15 cellular contexts compared by ENCODE assay signal in the genomic region with DNA sequence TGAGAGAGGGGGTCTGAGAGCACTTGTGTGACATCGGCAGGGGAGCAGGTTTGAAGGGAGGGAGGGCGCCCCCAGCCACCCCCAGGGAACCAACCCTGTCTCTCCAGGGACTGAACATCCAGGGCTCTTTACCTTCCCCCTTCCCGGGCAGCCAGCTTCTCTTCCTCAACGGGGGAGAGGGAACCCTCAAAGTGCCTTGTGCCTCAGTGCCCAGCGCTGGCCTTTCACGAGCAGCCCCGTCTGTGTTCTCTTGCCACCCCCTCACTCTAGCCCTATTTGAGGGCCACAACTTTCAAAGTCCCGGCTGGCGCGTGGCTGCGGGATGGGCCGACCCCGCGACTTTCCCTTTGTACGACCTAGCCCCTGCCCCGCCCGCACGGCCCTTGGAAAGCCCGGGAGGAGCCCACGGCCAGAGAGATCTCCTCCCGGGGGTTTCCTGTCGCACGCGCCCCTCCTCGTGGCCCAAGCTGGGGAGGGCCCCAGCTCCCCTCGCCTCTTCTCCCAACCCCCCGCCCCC. TPM values are rescaled to one million over a fixed set of nuclear protein-coding genes. Genes with fewer than 3 reads are reported as not detected.
DNase-seq lines count a peak whose midpoint lies in the region; ATAC-seq lines count a peak whose summit lies in the region.
"Had no signal": no experiment of that assay in that cellular context is flagged by ENCODE, and none has a peak within 500 bp of the region (broad histone marks: within the 10 kb centered on the region; RNA-seq: fewer than 3 reads in every experiment).

No MANE protein-coding gene starts in this region.

- no peaks in the 10 kb centered on the region for H3K9me3 Mint-ChIP-seq in dendritic cell treated with granulocyte-macrophage colony-stimulating factor and Interleukin-4, amounts not matched to agents 40 ng/mL and 50 ng/mL, for 4 days
- H3K9me3 Mint-ChIP-seq: activated CD4-positive, alpha-beta T cell treated with anti-CD3 and anti-CD28 coated beads, Interleukin-2, amount 10 ng/mL, durations not matched to agents 7 days and 5 days; activated naive CD8-positive, alpha-beta T cell treated with anti-CD3 and anti-CD28 coated beads for 36 hours; CD8-positive, alpha-beta T cell had no signal

- H3K27ac ChIP-seq in BLaER1 treated with 17β-estradiol and CSF1 and Interleukin-3, amounts not matched to agents 10 nM and 100 nM: no peak overlapping the region
- H3K27ac ChIP-seq in HUES6 (ENCODE audit: low read depth, low read length) (no peak overlapping the region), neuronal stem cell (replicated peaks; ENCODE audit: low read length) (no peak overlapping the region)
- H3K27ac ChIP-seq: neutrophil had no signal

- H2AK5ac ChIP-seq in neuronal stem cell (ENCODE audit: low read depth, low read length): no peak overlapping the region

- peak overlapping the region; percentile 30 for H3K18ac ChIP-seq in neuronal stem cell (ENCODE audit: low read length)

- H3K4ac ChIP-seq in neuronal stem cell (ENCODE audit: low read length): no peak overlapping the region

- H4K8ac ChIP-seq in neuronal stem cell (ENCODE audit: low read depth, low read length): no peak overlapping the region

- H2BK12ac ChIP-seq in neuronal stem cell (ENCODE audit: low read length): no peak overlapping the region

- intact Hi-C loops in dendritic cell treated with granulocyte-macrophage colony-stimulating factor and Interleukin-4, amounts not matched to agents 40 ng/mL and 50 ng/mL, for 4 days (cut with micrococcal nuclease): loop anchor here (5.0 kb wide), 1 partner anchor 52 kb away; no protein-coding TSS in a partner anchor

- H3K27me3 Mint-ChIP-seq in dendritic cell treated with granulocyte-macrophage colony-stimulating factor and Interleukin-4, amounts not matched to agents 40 ng/mL and 50 ng/mL, for 4 days: peaks cover 63% of the 10 kb centered on the region

- H2AFZ ChIP-seq in neuronal stem cell (ENCODE audit: low read length): peak overlapping the region; percentile 85

- no peak overlapping the region for H2BK120ac ChIP-seq in neuronal stem cell (ENCODE audit: low read depth, low read length)

- no peak overlapping the region for H3K27ac Mint-ChIP-seq in dendritic cell treated with granulocyte-macrophage colony-stimulating factor and Interleukin-4, amounts not matched to agents 40 ng/mL and 50 ng/mL, for 4 days
- H3K27ac Mint-ChIP-seq: activated CD4-positive, alpha-beta T cell treated with anti-CD3 and anti-CD28 coated beads, Interleukin-2, amount 10 ng/mL, durations not matched to agents 7 days and 5 days; activated naive CD8-positive, alpha-beta T cell treated with anti-CD3 and anti-CD28 coated beads for 36 hours; CD8-positive, alpha-beta T cell had no signal

- H3K36me3 ChIP-seq in BLaER1 treated with 17β-estradiol and CSF1 and Interleukin-3, amounts not matched to agents 10 nM and 100 nM: no peaks in the 10 kb centered on the region
- H3K36me3 ChIP-seq in HUES6 (ENCODE audit: control insufficient read depth, insufficient read depth, low read length) (no peaks in the 10 kb centered on the region), neuronal stem cell (replicated peaks in 1 of 2; ENCODE audit: control insufficient read depth in 2 of 2, insufficient read depth in 2 of 2, low read length in 2 of 2) (no peaks in the 10 kb centered on the region)
- H3K36me3 ChIP-seq: neutrophil had no signal

- H3K4me1 Mint-ChIP-seq in dendritic cell treated with granulocyte-macrophage colony-stimulating factor and Interleukin-4, amounts not matched to agents 40 ng/mL and 50 ng/mL, for 4 days (ENCODE audit: low read depth): peaks cover 77% of the 10 kb centered on the region

- peaks cover 5% of the 10 kb centered on the region for H3K36me3 Mint-ChIP-seq in dendritic cell treated with granulocyte-macrophage colony-stimulating factor and Interleukin-4, amounts not matched to agents 40 ng/mL and 50 ng/mL, for 4 days (ENCODE audit: low read depth)
- H3K36me3 Mint-ChIP-seq: activated naive CD8-positive, alpha-beta T cell treated with anti-CD3 and anti-CD28 coated beads for 36 hours; CD8-positive, alpha-beta T cell had no signal

- H3K4me3 ChIP-seq in BLaER1 treated with 17β-estradiol and CSF1 and Interleukin-3, amounts not matched to agents 10 nM and 100 nM: peak overlapping the region; percentile 48 to 68 (median 56); a peak in 19 of 20 replicates
- H3K4me3 ChIP-seq in HUES6 (ENCODE audit: low read depth, low read length) (peak overlapping the region; percentile 70), neuronal stem cell (ENCODE audit: low read length in 2 of 2) (no peak overlapping the region)

- H4K20me1 ChIP-seq in BLaER1 treated with 17β-estradiol and CSF1 and Interleukin-3, amounts not matched to agents 10 nM and 100 nM: peaks cover 0 to 49% (median 29%) of the 10 kb centered on the region in 11 experiments; a peak in 16 of 22 replicates

- H3K9me3 ChIP-seq in BLaER1 treated with 17β-estradiol and CSF1 and Interleukin-3, amounts not matched to agents 10 nM and 100 nM (replicated peaks in 1 of 11): no peaks in the 10 kb centered on the region
- no peaks in the 10 kb centered on the region for H3K9me3 ChIP-seq in HUES6 (ENCODE audit: control insufficient read depth, insufficient read depth, low read depth, low read length)
- no peaks in the 10 kb centered on the region for H3K9me3 ChIP-seq in neuronal stem cell (replicated peaks in 1 of 2; ENCODE audit: control insufficient read depth in 2 of 2, insufficient read depth in 1 of 2, low read depth in 1 of 2, low read length in 2 of 2)
- H3K9me3 ChIP-seq: neutrophil had no signal

- H3K23ac ChIP-seq in neuronal stem cell (ENCODE audit: low read depth, low read length, poor library complexity): no peak overlapping the region

- no peak for DNase-seq in neuronal stem cell (ENCODE audit: low spot score)
- DNase-seq: NCI-H2029; NK-92 treated with Interleukin-12 subunit alpha and Interleukin-12 subunit beta, amount 100 ng/mL, for 24 hours; SHP77 treated with DMSO at 0.1 percent for 48 hours had no signal

- peaks cover 74 to 97% (median 87%) of the 10 kb centered on the region in 10 experiments for H3K4me1 ChIP-seq in BLaER1 treated with 17β-estradiol and CSF1 and Interleukin-3, amounts not matched to agents 10 nM and 100 nM
- H3K4me1 ChIP-seq in HUES6 (ENCODE audit: control insufficient read depth, insufficient read depth, low read length) (peaks cover 24% of the 10 kb centered on the region; the same call in 1 of the 2 replicates), neuronal stem cell (ENCODE audit: control insufficient read depth in 2 of 2, insufficient read depth in 1 of 2, low read depth in 1 of 2, low read length in 2 of 2) (peaks cover 15 to 22% of the 10 kb centered on the region in 2 donors)

- no peaks in the 10 kb centered on the region for H3K79me1 ChIP-seq in neuronal stem cell (ENCODE audit: low read depth, low read length)

- no peak overlapping the region for H2BK15ac ChIP-seq in neuronal stem cell (ENCODE audit: low read length)

- H4K91ac ChIP-seq in neuronal stem cell (ENCODE audit: low read depth, low read length, poor library complexity): no peak overlapping the region

- peaks cover 32 to 47% (median 42%) of the 10 kb centered on the region in 11 experiments for H3K27me3 ChIP-seq in BLaER1 treated with 17β-estradiol and CSF1 and Interleukin-3, amounts not matched to agents 10 nM and 100 nM
- H3K27me3 ChIP-seq in HUES6 (ENCODE audit: control insufficient read depth, insufficient read depth, low read length) (peaks cover 76% of the 10 kb centered on the region), neuronal stem cell (ENCODE audit: control insufficient read depth in 3 of 3, insufficient read depth in 3 of 3, low read depth in 1 of 3, low read length in 3 of 3) (peaks cover 2 to 78% (median 39%) of the 10 kb centered on the region in 3 experiments)

- no peak for ATAC-seq in HG02678 (IDR thresholded peaks at IDR 0.05; ENCODE audit: unreplicated experiment)
- no peak for ATAC-seq in HG03565 (IDR thresholded peaks at IDR 0.05; ENCODE audit: unreplicated experiment)
- no peak for ATAC-seq in HG03439 (IDR thresholded peaks at IDR 0.05; ENCODE audit: unreplicated experiment)

- no CpG with 5 or more reads among the region's 27 CpGs for WGBS in neuronal stem cell (ENCODE audit: extremely low coverage in 2 of 2, insufficient read length in 2 of 2, insufficient replicate concordance in 1 of 2), 2 donors

- H3K4me3 Mint-ChIP-seq in dendritic cell treated with granulocyte-macrophage colony-stimulating factor and Interleukin-4, amounts not matched to agents 40 ng/mL and 50 ng/mL, for 4 days: peak overlapping the region; percentile 27
- H3K4me3 Mint-ChIP-seq: activated CD4-positive, alpha-beta T cell treated with anti-CD3 and anti-CD28 coated beads, Interleukin-2, amount 10 ng/mL, durations not matched to agents 7 days and 5 days; activated naive CD8-positive, alpha-beta T cell treated with anti-CD3 and anti-CD28 coated beads for 36 hours; CD8-positive, alpha-beta T cell had no signal

- H3K4me2 ChIP-seq in BLaER1 treated with 17β-estradiol and CSF1 and Interleukin-3, amounts not matched to agents 10 nM and 100 nM: peak overlapping the region; percentile 93 to 100 (median 98)
- peak overlapping the region; percentile 67 for H3K4me2 ChIP-seq in neuronal stem cell (ENCODE audit: insufficient read depth, low read length, poor library complexity, severe bottlenecking)

- H3K9ac ChIP-seq in BLaER1 treated with 17β-estradiol and CSF1 and Interleukin-3, amounts not matched to agents 10 nM and 100 nM: peak overlapping the region in 8 of 11 experiments; percentile 13 to 61 (median 48); a peak in 9 of 22 replicates
- H3K9ac ChIP-seq in HUES6 (ENCODE audit: low read length) (no peak overlapping the region), neuronal stem cell (ENCODE audit: low read depth, low read length, poor library complexity) (no peak overlapping the region)

- H2BK5ac ChIP-seq in neuronal stem cell (ENCODE audit: low read length): no peak overlapping the region

- no peak overlapping the region for H3K14ac ChIP-seq in neuronal stem cell (ENCODE audit: low read length)

RNA-seq across cellular contexts. Expression of a gene that starts 0.6 kb away (rescaled TPM):
- 0.06 TPM for polyA plus RNA-seq in neuronal stem cell (2013, experiment 1 of 2)
- polyA plus RNA-seq in neuronal stem cell (2013, experiment 2 of 2): 0.04 TPM
- polyA plus RNA-seq: keratinocyte had no signal

RNA-seq across cellular contexts. Expression of a gene that starts 22.0 kb away (rescaled TPM):
- 10.3 TPM for polyA plus RNA-seq in neuronal stem cell (2013, experiment 1 of 2)
- polyA plus RNA-seq in neuronal stem cell (2013, experiment 2 of 2): 10.4 TPM

Comparison
In these comparisons a context has a peak if more than half of its experiments do, and no peak if none do; other contexts are left out.
1. H3K4me3 ChIP-seq: peak in BLaER1 treated with 17β-estradiol and CSF1 and Interleukin-3, amounts not matched to agents 10 nM and 100 nM (10 of 10) and HUES6 (single experiment); none in neuronal stem cell (0 of 2).
2. H3K9ac ChIP-seq: peak in BLaER1 treated with 17β-estradiol and CSF1 and Interleukin-3, amounts not matched to agents 10 nM and 100 nM (8 of 11); none in HUES6 (single experiment) and neuronal stem cell (single experiment).